11 cellular contexts compared by ENCODE assay signal in genomic region chr12:124544311-124544970, GRCh38. TPM values are rescaled to one million over a fixed set of nuclear protein-coding genes. Genes with fewer than 3 reads are reported as not detected.
A peak's percentile ranks its signal among the peaks of the same experiment; 100 is the strongest.
DNase-seq lines count a peak whose midpoint lies in the region; ATAC-seq and TF ChIP-seq lines count a peak whose summit lies in the region.
"Had no signal": no experiment of that assay in that cellular context is flagged by ENCODE, and none has a peak within 500 bp of the region (broad histone marks: within the 10 kb centered on the region; RNA-seq: fewer than 3 reads in every experiment).

No MANE protein-coding gene starts in this region.

- H3K4me1 Mint-ChIP-seq in GM23338 (peaks cover 41% of the 10 kb centered on the region), memory B cell (peaks cover 33% of the 10 kb centered on the region)
- peaks cover 67% of the 10 kb centered on the region for H3K4me1 Mint-ChIP-seq in activated CD4-positive, alpha-beta memory T cell treated with anti-CD3 and anti-CD28 coated beads for 36 hours (ENCODE audit: low read depth)

- H3K4me1 ChIP-seq in A673 (ENCODE audit: insufficient read depth, low read length, poor library complexity, severe bottlenecking) (peaks cover 59% of the 10 kb centered on the region), GM23338 (ENCODE audit: insufficient read depth) (peaks cover 35% of the 10 kb centered on the region), SK-N-SH (ENCODE audit: control insufficient read depth in 1 of 2, insufficient read depth in 2 of 2, low read depth in 1 of 2, low read length in 1 of 2) (peaks cover 27 to 69% of the 10 kb centered on the region in 2 experiments; a peak in 3 of 4 replicates)

- H3K27me3 ChIP-seq in A673 (replicated peaks; ENCODE audit: insufficient read depth, low read depth, low read length, poor library complexity) = no peaks in the 10 kb centered on the region
- no peaks in the 10 kb centered on the region for H3K27me3 ChIP-seq in GM23338 (ENCODE audit: insufficient read depth)
- no peaks in the 10 kb centered on the region for H3K27me3 ChIP-seq in SK-N-SH (ENCODE audit: insufficient read depth)

- H3K4me2 ChIP-seq in GM23338 (peak overlapping the region; percentile 48), SK-N-SH (peak overlapping the region; percentile 47; the same call in 1 of the 2 replicates)

- intact Hi-C loops in A673 (cut with micrococcal nuclease; ENCODE audit: unreplicated experiment) = no loop called here
- intact Hi-C loops in activated CD4-positive, alpha-beta memory T cell treated with anti-CD3 and anti-CD28 coated beads for 36 hours (cut with micrococcal nuclease) = no loop called here

- peaks cover 84% of the 10 kb centered on the region for H3K79me2 ChIP-seq in GM23338 (replicated peaks; ENCODE audit: insufficient read depth)
- peaks cover 82% of the 10 kb centered on the region for H3K79me2 ChIP-seq in SK-N-SH (ENCODE audit: insufficient read depth)

- no peak overlapping the region for H3K4me3 Mint-ChIP-seq in GM23338
- no peak overlapping the region for H3K4me3 Mint-ChIP-seq in memory B cell
- H3K4me3 Mint-ChIP-seq in activated CD4-positive, alpha-beta memory T cell treated with anti-CD3 and anti-CD28 coated beads for 36 hours = no peak overlapping the region

- no TSS peak for BruUV-seq in A673 (replicated peaks; lab: Mats Ljungman, UMichigan)

- H3K27me3 Mint-ChIP-seq in GM23338 (ENCODE audit: insufficient read depth, low read depth, poor library complexity) (peaks cover 2% of the 10 kb centered on the region), memory B cell (no peaks in the 10 kb centered on the region)
- H3K27me3 Mint-ChIP-seq in activated CD4-positive, alpha-beta memory T cell treated with anti-CD3 and anti-CD28 coated beads for 36 hours = no peaks in the 10 kb centered on the region

- H3F3A ChIP-seq in GM23338 (replicated peaks; ENCODE audit: low read depth) (no peaks in the 10 kb centered on the region), SK-N-SH (replicated peaks; ENCODE audit: insufficient read depth) (peaks cover 8% of the 10 kb centered on the region)

- WGBS in SK-N-SH (ENCODE audit: low lambda C conversion rate) = 53% methylated on average over 13 of the region's 16 CpGs

- peak; percentile 27; the same call in 1 of the 2 replicates for TF ChIP-seq RAD21 in SK-N-SH (IDR thresholded peaks at IDR 0.05; ENCODE audit: low read length)

- H4K20me1 ChIP-seq in GM23338 (replicated peaks; ENCODE audit: insufficient read depth) (peaks cover 42% of the 10 kb centered on the region), SK-N-SH (ENCODE audit: insufficient read depth) (peaks cover 80% of the 10 kb centered on the region)

- TF ChIP-seq CTCF in A673 (conservative IDR thresholded peaks at IDR 0.05; ENCODE audit: low read depth, low read length) = no peak
- TF ChIP-seq CTCF in GM23338 (conservative IDR thresholded peaks at IDR 0.05; ENCODE audit: low read depth in 2 of 2) = no peak
- TF ChIP-seq CTCF in SK-N-SH (IDR thresholded peaks at IDR 0.05) = no peak

- H3K27ac ChIP-seq in A673 (ENCODE audit: low read depth, low read length, poor library complexity, severe bottlenecking) (peak overlapping the region; percentile 81), GM23338 (ENCODE audit: low read depth) (peak overlapping the region; percentile 81), SK-N-SH (ENCODE audit: low read depth in 2 of 2, low read length in 1 of 2) (peak overlapping the region in 1 of 2 experiments; percentile 98; a peak in 3 of 4 replicates), caudate nucleus (ENCODE audit: low read depth, low read length) (no peak overlapping the region)

- H3K27ac Mint-ChIP-seq in GM23338 = peak overlapping the region; percentile 72
- H3K27ac Mint-ChIP-seq in memory B cell = peak overlapping the region; percentile 92
- H3K27ac Mint-ChIP-seq in activated CD4-positive, alpha-beta memory T cell treated with anti-CD3 and anti-CD28 coated beads for 36 hours = no peak overlapping the region

- H3K36me3 ChIP-seq in A673 (ENCODE audit: insufficient read depth, low read length, poor library complexity, severe bottlenecking) (no peaks in the 10 kb centered on the region), GM23338 (ENCODE audit: insufficient read depth) (no peaks in the 10 kb centered on the region), SK-N-SH (replicated peaks in 1 of 2; ENCODE audit: control insufficient read depth in 1 of 2, insufficient read depth in 2 of 2, low read length in 1 of 2) (no peaks in the 10 kb centered on the region)

- DNase-seq in A673 (ENCODE audit: low spot score) = no peak
- DNase-seq in GM23338 (ENCODE audit: low spot score) = no peak
- peak; percentile 89 for DNase-seq in SK-N-SH
- no peak for DNase-seq in memory B cell (ENCODE audit: low spot score in 2 of 2)
- no peak for DNase-seq in caudate nucleus (lab: John Stamatoyannopoulos, UW)
- no peak for DNase-seq in dedifferentiated amniotic fluid mesenchymal stem cell (ENCODE audit: extremely low spot score)
- no peak for DNase-seq in stimulated activated naive CD8-positive, alpha-beta T cell treated with anti-CD3 and anti-CD28 coated beads, Interleukin-15, Interleukin-2, amounts not matched to agents 100 U/mL and 50 U/mL, for 24 hours
- DNase-seq in activated CD4-positive, alpha-beta memory T cell treated with anti-CD3 and anti-CD28 coated beads for 36 hours = no peak
- DNase-seq: activated effector memory CD4-positive, alpha-beta T cell treated with Interleukin-2 at 50 U/mL for 16 hours; cortex of kidney; MV-4-11 had no signal

- H2AFZ ChIP-seq in GM23338 (no peak overlapping the region), SK-N-SH (ENCODE audit: low read depth) (no peak overlapping the region)

- no peak overlapping the region for H3K9ac ChIP-seq in SK-N-SH

- peak overlapping the region; percentile 39 for H3K4me3 ChIP-seq in A673 (ENCODE audit: low read depth, low read length, poor library complexity, severe bottlenecking)
- H3K4me3 ChIP-seq in GM23338 = no peak overlapping the region
- no peak overlapping the region; a peak in 1 of 4 replicates for H3K4me3 ChIP-seq in SK-N-SH (ENCODE audit: low read depth in 2 of 2, low read length in 1 of 2)

- H3K9me2 ChIP-seq in GM23338 (ENCODE audit: insufficient read depth) (no peaks in the 10 kb centered on the region), SK-N-SH (no peaks in the 10 kb centered on the region)

- CTCF ChIA-PET in A673 (lab: Charles Lee) = no interaction called here
- CTCF ChIA-PET in SK-N-SH (lab: Yijun Ruan, JAX) = interaction anchor here (0.7 to 1.2 kb wide), 4 partner anchors 112 to 362 kb away, joined by 3 to 4 read pairs (median 4); no protein-coding TSS in a partner anchor
- CTCF ChIA-PET in activated CD4-positive, alpha-beta memory T cell treated with anti-CD3 and anti-CD28 coated beads for 36 hours (lab: Charles Lee) = interaction anchor here (1.7 kb wide), 1 partner anchor 91 kb away, joined by 7 read pairs; no protein-coding TSS in a partner anchor

- TF ChIP-seq EP300 in SK-N-SH (IDR thresholded peaks at IDR 0.05; ENCODE audit: borderline replicate concordance in 1 of 2, low read depth in 1 of 2, low read length in 1 of 2) = peak in 1 of 2 experiments; percentile 97; a peak in 2 of 4 replicates

- POLR2A ChIA-PET in A673 (lab: Charles Lee; ENCODE audit: low non-redundant PET) (no interaction called here), SK-N-SH (lab: Yijun Ruan, JAX) (interaction anchor here (0.6 to 1.3 kb wide), 6 partner anchors 12 to 211 kb away, joined by 3 to 4 read pairs (median 3); partner anchors contain the start of gene NCOR2)
- POLR2A ChIA-PET in activated CD4-positive, alpha-beta memory T cell treated with anti-CD3 and anti-CD28 coated beads for 36 hours (lab: Charles Lee) = no interaction called here

- H3K9me3 ChIP-seq in A673 (ENCODE audit: low read depth, low read length, poor library complexity, severe bottlenecking) (no peaks in the 10 kb centered on the region), SK-N-SH (no peaks in the 10 kb centered on the region)

- ATAC-seq in GM23338 (peak; percentile 18), memory B cell (ENCODE audit: low read depth) (no peak)
- ATAC-seq in stimulated activated naive CD8-positive, alpha-beta T cell treated with anti-CD3 and anti-CD28 coated beads, Interleukin-15, Interleukin-2, amounts not matched to agents 100 U/mL and 50 U/mL, for 24 hours = no peak

- H3K36me3 Mint-ChIP-seq in GM23338 (ENCODE audit: low read depth) (peaks cover 15% of the 10 kb centered on the region), memory B cell (no peaks in the 10 kb centered on the region)
- no peaks in the 10 kb centered on the region for H3K36me3 Mint-ChIP-seq in activated CD4-positive, alpha-beta memory T cell treated with anti-CD3 and anti-CD28 coated beads for 36 hours

- H3K9me3 Mint-ChIP-seq in GM23338 (peaks cover 5% of the 10 kb centered on the region; the same call in 1 of the 3 replicates), memory B cell (no peaks in the 10 kb centered on the region)
- H3K9me3 Mint-ChIP-seq in activated CD4-positive, alpha-beta memory T cell treated with anti-CD3 and anti-CD28 coated beads for 36 hours = no peaks in the 10 kb centered on the region

TF ChIP-seq in GM23338, 12 proteins besides CTCF, POLR2A, EP300 and RAD21 (continues in another document):
- no peak for TF ChIP-seq NANOG (IDR thresholded peaks at IDR 0.05; ENCODE audit: borderline replicate concordance)
- TF ChIP-seq ZNF114 (CRISPR knock-in tag; IDR thresholded peaks at IDR 0.05) = no peak
- TF ChIP-seq POLR2AphosphoS5 (IDR thresholded peaks at IDR 0.05; ENCODE audit: low read depth) = no peak

TF ChIP-seq in SK-N-SH, 30 proteins besides CTCF, POLR2A, EP300 and RAD21 (continues in another document):
- TF ChIP-seq ZBTB33 (IDR thresholded peaks at IDR 0.05; ENCODE audit: borderline replicate concordance, low read depth) = no peak

RNA-seq across cellular contexts. Expression of gene NCOR2, which starts 23.0 kb away (rescaled TPM):
- total RNA-seq in A673 (2021) = 227 and 276 TPM in 2 replicates
- 180 and 190 TPM in 2 replicates for total RNA-seq in GM23338 (2014; rRNA removed; shearing (Covaris generic))
- 69.6 and 76.5 TPM in 2 replicates for polyA plus RNA-seq in GM23338 (2016; fragmentation: Nextera tagmentation; extraction: Ambion mirVana)
- polyA plus RNA-seq in SK-N-SH (2012; rRNA removed) = 9.1 and 19.0 TPM in 2 replicates
- 14.3 and 16.0 TPM in 2 replicates for polyA plus RNA-seq in SK-N-SH (2012; cell fraction: cytosol; rRNA removed)
- 61.3 and 99.7 TPM in 2 replicates for polyA plus RNA-seq in SK-N-SH (2012; cell fraction: nucleus; rRNA removed)
- 10 to 100 TPM; 86.1 to 86.9 TPM for total RNA-seq in activated CD4-positive, alpha-beta memory T cell treated with anti-CD3 and anti-CD28 coated beads for 36 hours
